Comparison of ENCODE assay signal across 26 cellular contexts in genomic region chr2:47097563-47097962, GRCh38. TPM values are rescaled to one million over a fixed set of nuclear protein-coding genes. Genes with fewer than 3 reads are reported as not detected.
DNase-seq lines count a peak whose midpoint lies in the region; ATAC-seq and TF ChIP-seq lines count a peak whose summit lies in the region.
"Had no signal": no experiment of that assay in that cellular context is flagged by ENCODE, and none has a peak within 500 bp of the region (broad histone marks: within the 10 kb centered on the region; RNA-seq: fewer than 3 reads in every experiment).

No MANE protein-coding gene starts in this region.

- no peak overlapping the region for H3K4me2 ChIP-seq in IMR-90 (ENCODE audit: low read depth, low read length)
- H3K4me2 ChIP-seq: A549 had no signal

- H3K36me3 ChIP-seq in IMR-90 (ENCODE audit: control insufficient read depth, insufficient read depth, low read length), result no peaks in the 10 kb centered on the region
- no peaks in the 10 kb centered on the region for H3K36me3 ChIP-seq in rectal smooth muscle tissue (ENCODE audit: control insufficient read depth, insufficient read depth, low read length)
- H3K36me3 ChIP-seq: BLaER1 treated with 17β-estradiol and CSF1 and Interleukin-3, amounts not matched to agents 10 nM and 100 nM had no signal

- H2AK9ac ChIP-seq in IMR-90 (replicated peaks; ENCODE audit: low read depth, low read length, poor library complexity), result no peak overlapping the region

- no peak overlapping the region for H3K14ac ChIP-seq in IMR-90 (replicated peaks; ENCODE audit: low read depth, low read length)

- no peaks in the 10 kb centered on the region for H3K79me1 ChIP-seq in IMR-90 (ENCODE audit: low read depth in 1 of 2, low read length in 2 of 2)

- H2AFZ ChIP-seq in IMR-90 (replicated peaks; ENCODE audit: low read length, poor library complexity), result no peak overlapping the region

- TF ChIP-seq POLR2A in IMR-90 (IDR thresholded peaks at IDR 0.05; ENCODE audit: low read depth, low read length), result no peak
- no peak for TF ChIP-seq POLR2A in erythroblast (IDR thresholded peaks at IDR 0.05; ENCODE audit: low read length)

- POLR2A ChIA-PET in IMR-90 (lab: Charles Lee; ENCODE audit: unreplicated experiment), result no interaction called here

- no peak overlapping the region for H3K4me3 ChIP-seq in IMR-90 (ENCODE audit: insufficient read depth, low read depth, low read length)
- no peak overlapping the region for H3K4me3 ChIP-seq in rectal smooth muscle tissue (ENCODE audit: low read length)
- H3K4me3 ChIP-seq: A549; BLaER1 treated with 17β-estradiol and CSF1 and Interleukin-3, amounts not matched to agents 10 nM and 100 nM; GM12878 had no signal

- H4K5ac ChIP-seq in IMR-90 (ENCODE audit: low read depth, low read length), result no peak overlapping the region

- dilution Hi-C loops in IMR-90 (cut with HindIII; ENCODE audit: low sequenced_read_pairs, unreplicated experiment), result no loop called here

- no CpG with 5 or more reads among the region's 4 CpGs for WGBS in IMR-90 (ENCODE audit: extremely low coverage in 2 of 2, insufficient read length in 1 of 2), 2 experiments

- peaks cover 7% of the 10 kb centered on the region; the same call in 1 of the 2 replicates for H3K9me1 ChIP-seq in IMR-90 (ENCODE audit: insufficient read depth, low read length)

- H2AK5ac ChIP-seq in IMR-90 (ENCODE audit: low read depth, low read length), result peak overlapping the region; percentile 10; the same call in 1 of the 2 replicates

- H2BK20ac ChIP-seq in IMR-90 (ENCODE audit: low read depth, low read length), result no peak overlapping the region

- no peak overlapping the region for H2BK120ac ChIP-seq in IMR-90 (ENCODE audit: low read depth, low read length)

- no peaks in the 10 kb centered on the region for H3K9me3 ChIP-seq in IMR-90 (ENCODE audit: control insufficient read depth, insufficient read depth, low read length)
- H3K9me3 ChIP-seq: A549 had no signal

- H3K9ac ChIP-seq in IMR-90 (ENCODE audit: low read depth, low read length) (no peak overlapping the region), rectal smooth muscle tissue (ENCODE audit: low read length) (no peak overlapping the region)
- H3K9ac ChIP-seq: BLaER1 treated with 17β-estradiol and CSF1 and Interleukin-3, amounts not matched to agents 10 nM and 100 nM had no signal

- DNase-seq in activated CD8-positive, alpha-beta memory T cell treated with anti-CD3 and anti-CD28 coated beads for 24 hours, result peak; percentile 32
- no peak for DNase-seq in activated CD8-positive, alpha-beta memory T cell treated with anti-CD3 and anti-CD28 coated beads, Interleukin-2, amount 50 U/mL, for 4 hours
- DNase-seq in IMR-90 (no peak), mesenteric fat pad (ENCODE audit: low spot score) (peak; percentile 55), erythroblast (lab: John Stamatoyannopoulos, UW) (no peak), islet precursor cell (no peak)
- DNase-seq: AML-193; CD4-positive, alpha-beta memory T cell; CD8-positive, alpha-beta memory T cell; COR-L47; DMS 273 treated with DMSO at 0.1 percent for 48 hours; DMS153; DMS53; DMS79; DND-41; EL; GDM1 had no signal

- no peak overlapping the region for H3K4ac ChIP-seq in IMR-90 (ENCODE audit: low read depth, low read length)

- intact Hi-C loops in IMR-90 (cut with micrococcal nuclease), result no loop called here

- TF ChIP-seq RAD21 in IMR-90 (IDR thresholded peaks at IDR 0.05; ENCODE audit: low read length), result no peak

- ATAC-seq in IMR-90 (ENCODE audit: low read depth) (no peak), esophagus mucosa (no peak)
- ATAC-seq: A549 had no signal

- H4K20me1 ChIP-seq in IMR-90 (ENCODE audit: insufficient read depth, low read length), result no peaks in the 10 kb centered on the region
- H4K20me1 ChIP-seq: BLaER1 treated with 17β-estradiol and CSF1 and Interleukin-3, amounts not matched to agents 10 nM and 100 nM had no signal

- no peak for TF ChIP-seq CTCF in IMR-90 (conservative IDR thresholded peaks at IDR 0.05; ENCODE audit: low read depth, low read length)

- peaks cover 5% of the 10 kb centered on the region for H3K4me1 ChIP-seq in IMR-90 (ENCODE audit: control insufficient read depth, insufficient read depth, low read length)
- peaks cover 9% of the 10 kb centered on the region for H3K4me1 ChIP-seq in rectal smooth muscle tissue (ENCODE audit: control insufficient read depth, insufficient read depth, low read length)
- H3K4me1 ChIP-seq: A549; BLaER1 treated with 17β-estradiol and CSF1 and Interleukin-3, amounts not matched to agents 10 nM and 100 nM had no signal

- H3K27ac ChIP-seq in IMR-90 (ENCODE audit: insufficient read depth, low read length), result no peak overlapping the region
- H3K27ac ChIP-seq in rectal smooth muscle tissue (ENCODE audit: low read depth, low read length), result peak overlapping the region; percentile 66
- H3K27ac ChIP-seq: 22Rv1; BLaER1 treated with 17β-estradiol and CSF1 and Interleukin-3, amounts not matched to agents 10 nM and 100 nM; C4-2B had no signal

- no peak overlapping the region for H2BK15ac ChIP-seq in IMR-90 (ENCODE audit: low read depth, low read length)

- no peaks in the 10 kb centered on the region for H3K27me3 ChIP-seq in IMR-90 (ENCODE audit: control insufficient read depth, insufficient read depth, low read length)
- H3K27me3 ChIP-seq in rectal smooth muscle tissue (ENCODE audit: control insufficient read depth, insufficient read depth, low read length), result no peaks in the 10 kb centered on the region
- H3K27me3 ChIP-seq: BLaER1 treated with 17β-estradiol and CSF1 and Interleukin-3, amounts not matched to agents 10 nM and 100 nM had no signal

- no peak overlapping the region for H3K56ac ChIP-seq in IMR-90 (ENCODE audit: extremely low read depth, insufficient read depth, low read length)

- in situ Hi-C loops in IMR-90 (cut with MboI; ENCODE audit: low sequenced_read_pairs), result no loop called here

- no peak overlapping the region for H4K8ac ChIP-seq in IMR-90 (ENCODE audit: low read depth in 2 of 2, low read length in 2 of 2)

- BruUV-seq in IMR-90 (replicated peaks; lab: Mats Ljungman, UMichigan), result no TSS peak

- no peak overlapping the region for H4K91ac ChIP-seq in IMR-90 (ENCODE audit: insufficient read depth, low read depth, low read length)

- H3K23ac ChIP-seq in IMR-90 (ENCODE audit: low read depth, low read length), result no peak overlapping the region

- CTCF ChIA-PET in IMR-90 (lab: Yijun Ruan, JAX), result no interaction called here

- H2BK5ac ChIP-seq in IMR-90 (ENCODE audit: low read depth, low read length, poor library complexity, severe bottlenecking), result no peak overlapping the region

- H3K18ac ChIP-seq in IMR-90 (ENCODE audit: low read depth, low read length), result no peak overlapping the region

TF ChIP-seq in IMR-90, 13 proteins besides CTCF, POLR2A, EP300 and RAD21:
- no peak for TF ChIP-seq CHD1 (IDR thresholded peaks at IDR 0.05; ENCODE audit: low read depth, low read length)
- no peak for TF ChIP-seq MXI1 (IDR thresholded peaks at IDR 0.05; ENCODE audit: borderline replicate concordance, low read depth, low read length)
- TF ChIP-seq RFX5 (IDR thresholded peaks at IDR 0.05; ENCODE audit: low read depth, low read length), result no peak
- no peak for TF ChIP-seq CEBPB (IDR thresholded peaks at IDR 0.05; ENCODE audit: low read depth, low read length)
- no peak for TF ChIP-seq RCOR1 (IDR thresholded peaks at IDR 0.05; ENCODE audit: insufficient replicate concordance, low read length)
- no peak for TF ChIP-seq SMC3 (IDR thresholded peaks at IDR 0.05; ENCODE audit: low read depth, low read length)
- TF ChIP-seq MAZ (IDR thresholded peaks at IDR 0.05; ENCODE audit: borderline replicate concordance, low read depth, low read length), result no peak
- no peak for TF ChIP-seq NFE2L2 (IDR thresholded peaks at IDR 0.05; ENCODE audit: low read depth, low read length)
- TF ChIP-seq USF2 (IDR thresholded peaks at IDR 0.05; ENCODE audit: low read depth, low read length), result no peak
- TF ChIP-seq BHLHE40 (IDR thresholded peaks at IDR 0.05; ENCODE audit: low read depth, low read length), result no peak
- TF ChIP-seq ELK1 (IDR thresholded peaks at IDR 0.05; ENCODE audit: borderline replicate concordance, low read depth, low read length), result no peak
- no peak for TF ChIP-seq MAFK (IDR thresholded peaks at IDR 0.05; ENCODE audit: low read depth, low read length)
- TF ChIP-seq FOS (IDR thresholded peaks at IDR 0.05; ENCODE audit: low read depth, low read length), result no peak

RNA-seq across cellular contexts. Expression of gene STPG4, which starts 57.5 kb away (rescaled TPM):
- total RNA-seq in IMR-90 (2012; rRNA removed) (0.18 and 0.28 TPM in 2 replicates), mesenteric fat pad (not detected), esophagus mucosa (0.16 TPM)
- polyA plus RNA-seq in IMR-90 (2012; rRNA removed), result 0.06 and 0.12 TPM in 2 replicates
- not detected in 2 replicates for polyA plus RNA-seq in IMR-90 (2012; cell fraction: cytosol; rRNA removed)
- 0.18 and 0.49 TPM in 2 replicates for polyA plus RNA-seq in IMR-90 (2012; cell fraction: nucleus; rRNA removed; ENCODE audit: low replicate concordance)
- total RNA-seq: CD8-positive, alpha-beta memory T cell; Daoy; G401 had no signal
- polyA plus RNA-seq: CD4-positive, alpha-beta memory T cell; CD8-positive, alpha-beta memory T cell had no signal

Comparison
In these comparisons a context has a peak if more than half of its experiments do, and no peak if none do; other contexts are left out.
1. DNase-seq: peak in activated CD8-positive, alpha-beta memory T cell treated with anti-CD3 and anti-CD28 coated beads for 24 hours (single experiment) and mesenteric fat pad (single experiment); none in activated CD8-positive, alpha-beta memory T cell treated with anti-CD3 and anti-CD28 coated beads, Interleukin-2, amount 50 U/mL, for 4 hours (single experiment), IMR-90 (single experiment), erythroblast (0 of 2) and islet precursor cell (single experiment).